ENCODE assay signal across 9 cellular contexts in genomic region chr7:112462236-112462635, GRCh38. TPM values are rescaled to one million over a fixed set of nuclear protein-coding genes. Genes with fewer than 3 reads are reported as not detected.
A peak's percentile ranks its signal among the peaks of the same experiment; 100 is the strongest.
DNase-seq lines count a peak whose midpoint lies in the region; ATAC-seq and TF ChIP-seq lines count a peak whose summit lies in the region.
"Had no signal": no experiment of that assay in that cellular context is flagged by ENCODE, and none has a peak within 500 bp of the region (broad histone marks: within the 10 kb centered on the region; RNA-seq: fewer than 3 reads in every experiment).

No MANE protein-coding gene starts in this region.

- intact Hi-C loops in esophagus muscularis mucosa (cut with DNase I): no loop called here

- peak overlapping the region; percentile 14 to 61 (median 56) for H3K27ac ChIP-seq in esophagus muscularis mucosa (replicated peaks in 1 of 4)
- peak overlapping the region; percentile 73 for H3K27ac ChIP-seq in osteoblast (ENCODE audit: low read depth, low read length)
- H3K27ac ChIP-seq: HL-60 had no signal

- no peak overlapping the region for H3K4me3 ChIP-seq in esophagus muscularis mucosa
- no peak overlapping the region for H3K4me3 ChIP-seq in osteoblast (ENCODE audit: insufficient read depth, low read length)

- ATAC-seq in HG03442 (IDR thresholded peaks at IDR 0.05; ENCODE audit: unreplicated experiment): no peak
- no peak for ATAC-seq in HG03469 (IDR thresholded peaks at IDR 0.05; ENCODE audit: unreplicated experiment)

- peaks cover 18 to 31% (median 26%) of the 10 kb centered on the region in 4 donors for H3K4me1 ChIP-seq in esophagus muscularis mucosa
- H3K4me1 ChIP-seq in osteoblast (ENCODE audit: insufficient read depth, low read length): peaks cover 20% of the 10 kb centered on the region

- TF ChIP-seq EP300 in esophagus muscularis mucosa (IDR thresholded peaks at IDR 0.05): no peak

- peaks cover 31 to 95% (median 58%) of the 10 kb centered on the region in 4 donors for H3K36me3 ChIP-seq in esophagus muscularis mucosa
- H3K36me3 ChIP-seq in osteoblast (ENCODE audit: insufficient read depth, low read length): peaks cover 88% of the 10 kb centered on the region

- TF ChIP-seq CTCF in esophagus muscularis mucosa (IDR thresholded peaks at IDR 0.05) (no peak), osteoblast (IDR thresholded peaks at IDR 0.05; ENCODE audit: extremely low read depth, low read depth, low read length) (no peak)

- H3K9me3 ChIP-seq in esophagus muscularis mucosa (no peaks in the 10 kb centered on the region), osteoblast (ENCODE audit: low read depth, low read length) (no peaks in the 10 kb centered on the region)

- peaks cover 65% of the 10 kb centered on the region for H3K79me2 ChIP-seq in osteoblast (ENCODE audit: insufficient read depth, low read length)

- H4K20me1 ChIP-seq in osteoblast (ENCODE audit: insufficient read depth, low read length): peaks cover 14% of the 10 kb centered on the region

- no peak overlapping the region for H3K4me2 ChIP-seq in osteoblast (ENCODE audit: insufficient read depth, low read length)

- no peak for TF ChIP-seq POLR2A in esophagus muscularis mucosa (IDR thresholded peaks at IDR 0.05; ENCODE audit: low read depth)

- H3K27me3 ChIP-seq in esophagus muscularis mucosa: no peaks in the 10 kb centered on the region
- no peaks in the 10 kb centered on the region for H3K27me3 ChIP-seq in osteoblast (ENCODE audit: insufficient read depth, low read length)

- no peak overlapping the region for H2AFZ ChIP-seq in osteoblast (ENCODE audit: low read length)

- DNase-seq in EH (ENCODE audit: low read depth) (peak; percentile 57), NCI-H69 (lab: John Stamatoyannopoulos, UW) (peak; percentile 93), esophagus muscularis mucosa (ENCODE audit: extremely low spot score) (no peak), osteoblast (ENCODE audit: insufficient read length, low spot score, missing footprints) (no peak), mesenteric fat pad (ENCODE audit: low spot score) (no peak), GOT3 (lab: John Stamatoyannopoulos, UW) (no peak)

RNA-seq across cellular contexts. Expression of gene IFRD1, which starts 12.0 kb away (rescaled TPM):
- total RNA-seq in esophagus muscularis mucosa: 10 to 100 TPM; 36.9 to 51.5 (median 48.0) TPM
- 90.5 and 107 TPM in 2 replicates for total RNA-seq in osteoblast
- total RNA-seq in mesenteric fat pad: 82.6 TPM

RNA-seq across cellular contexts. Expression of gene LSMEM1, which starts 18.6 kb away (rescaled TPM):
- total RNA-seq in esophagus muscularis mucosa (1 to 10 TPM in 1 of 4 donors, under 1 TPM in 3; 0.75 to 2.1 (median 0.91) TPM), osteoblast (0.72 and 0.88 TPM in 2 replicates), mesenteric fat pad (2.4 TPM)

Comparison
In these comparisons a context has a peak if more than half of its experiments do, and no peak if none do; other contexts are left out.
1. DNase-seq: peak in EH (single experiment) and NCI-H69 (single experiment); none in esophagus muscularis mucosa (single experiment), osteoblast (single experiment), mesenteric fat pad (single experiment) and GOT3 (single experiment).